1 cellular context compared by ENCODE assay signal in the genomic region with DNA sequence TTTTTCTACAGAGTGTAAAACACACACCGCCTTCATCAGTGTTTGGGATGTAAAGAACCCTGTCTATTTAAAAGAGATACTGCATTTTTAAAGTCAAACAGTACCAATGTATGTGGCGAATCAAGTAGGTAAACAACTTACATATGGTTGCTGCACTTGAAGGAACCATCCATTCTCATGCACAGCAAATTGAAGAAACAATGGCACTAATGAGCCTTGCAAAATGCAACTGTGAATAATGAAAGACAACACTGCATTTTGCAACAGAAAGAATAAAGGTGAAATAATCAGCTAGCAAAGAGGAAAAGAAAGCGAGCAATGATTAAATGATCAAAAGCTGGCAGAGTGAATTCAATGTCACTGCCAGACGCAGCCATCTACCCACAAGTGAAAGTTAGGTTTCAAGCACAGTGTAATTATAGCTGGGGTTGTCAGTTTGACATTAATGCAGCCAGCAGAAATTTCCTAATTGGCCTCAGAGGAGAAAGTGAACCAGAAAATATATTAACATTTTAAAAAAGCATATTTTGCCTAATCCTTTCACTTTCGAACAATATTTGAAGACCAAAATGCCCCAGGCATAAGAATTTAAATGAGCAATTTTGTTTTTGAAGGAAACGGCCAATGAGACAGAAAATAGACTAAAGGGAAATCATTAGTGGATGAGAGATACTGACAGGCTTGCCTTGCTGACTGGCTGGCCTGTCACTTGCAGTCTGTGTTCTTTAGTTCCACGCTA.
TF ChIP-seq lines count a peak whose summit lies in the region.

No MANE protein-coding gene starts in this region.

TF ChIP-seq in H1, 55 proteins besides CTCF, POLR2A, EP300 and RAD21:
- TF ChIP-seq NANOG (IDR thresholded peaks at IDR 0.05; ENCODE audit: insufficient read depth, low read depth, low read length, poor library complexity, severe bottlenecking) (peak; percentile 58), SIN3A (conservative IDR thresholded peaks at IDR 0.05 in 1 of 2, IDR thresholded peaks at IDR 0.05 in 1 of 2; ENCODE audit: low read depth in 1 of 2, low read length in 2 of 2) (0 out of 4 replicates have a peak, but pooled peaks of 1 of the 2 experiments have one; percentile 3), CHD1 (IDR thresholded peaks at IDR 0.05; ENCODE audit: low read depth, low read length) (no peak), SIRT6 (IDR thresholded peaks at IDR 0.05; ENCODE audit: low read length) (no peak), SP1 (IDR thresholded peaks at IDR 0.05; ENCODE audit: low read depth, low read length) (peak; percentile 45; the same call in 1 of the 2 replicates)
